In genomic region chr5:107539726-107540330, GRCh38 we compare ENCODE assay signal across 2 cellular contexts.
TF ChIP-seq lines count a peak whose summit lies in the region.

No MANE protein-coding gene starts in this region.

TF ChIP-seq in HCT116, 20 proteins besides CTCF, POLR2A, EP300 and RAD21:
- TF ChIP-seq EGR1 (IDR thresholded peaks at IDR 0.05; ENCODE audit: low read depth) (no peak), POLR2AphosphoS5 (IDR thresholded peaks at IDR 0.05; ENCODE audit: low read depth, low read length) (no peak), ZBTB33 (IDR thresholded peaks at IDR 0.05; ENCODE audit: extremely low read depth, insufficient replicate concordance, low read length) (no peak), ZNF274 (IDR thresholded peaks at IDR 0.05; ENCODE audit: low read depth, low read length) (no peak), CEBPB (IDR thresholded peaks at IDR 0.05; ENCODE audit: low read depth) (no peak), EZH2 (IDR thresholded peaks at IDR 0.05) (no peak), MAX (IDR thresholded peaks at IDR 0.05) (no peak), SIN3A (IDR thresholded peaks at IDR 0.05; ENCODE audit: low read depth) (no peak), EZH2phosphoT487 (IDR thresholded peaks at IDR 0.05; ENCODE audit: borderline replicate concordance) (no peak), ELF1 (IDR thresholded peaks at IDR 0.05; ENCODE audit: borderline replicate concordance, low read depth) (no peak), ZFX (IDR thresholded peaks at IDR 0.05) (no peak), SRF (IDR thresholded peaks at IDR 0.05; ENCODE audit: low read depth) (no peak), YY1 (IDR thresholded peaks at IDR 0.05; ENCODE audit: extremely low read depth, insufficient replicate concordance, low read depth, low read length) (no peak), FOSL1 (IDR thresholded peaks at IDR 0.05; ENCODE audit: low read depth) (no peak), REST (IDR thresholded peaks at IDR 0.05; ENCODE audit: low read depth) (no peak), CBX3 (IDR thresholded peaks at IDR 0.05; ENCODE audit: low read depth) (no peak), TCF7L2 (IDR thresholded peaks at IDR 0.05; ENCODE audit: borderline replicate concordance, extremely low read depth, insufficient read depth, insufficient read length) (no peak), JUND (IDR thresholded peaks at IDR 0.05) (no peak), ATF3 (IDR thresholded peaks at IDR 0.05) (no peak), SP1 (IDR thresholded peaks at IDR 0.05; ENCODE audit: low read depth) (no peak)

TF ChIP-seq in WTC11, 78 proteins besides CTCF, POLR2A, EP300 and RAD21:
- TF ChIP-seq ZNF317 (CRISPR knock-in tag; IDR thresholded peaks at IDR 0.05; ENCODE audit: borderline replicate concordance, low read depth): no peak
- TF ChIP-seq ZNF396 (CRISPR knock-in tag; IDR thresholded peaks at IDR 0.05; ENCODE audit: borderline replicate concordance): no peak
- TF ChIP-seq ARID4B (CRISPR knock-in tag; IDR thresholded peaks at IDR 0.05; ENCODE audit: borderline replicate concordance): no peak
- no peak for TF ChIP-seq JUN (CRISPR knock-in tag; IDR thresholded peaks at IDR 0.05)
- TF ChIP-seq RORB (CRISPR knock-in tag; IDR thresholded peaks at IDR 0.05): no peak
- no peak for TF ChIP-seq MYBL2 (CRISPR knock-in tag; IDR thresholded peaks at IDR 0.05)
- TF ChIP-seq GABPB1 (CRISPR knock-in tag; IDR thresholded peaks at IDR 0.05): no peak
- no peak for TF ChIP-seq ETV6 (CRISPR knock-in tag; IDR thresholded peaks at IDR 0.05)
- no peak for TF ChIP-seq ZNF232 (CRISPR knock-in tag; IDR thresholded peaks at IDR 0.05)
- no peak for TF ChIP-seq ZNF423 (CRISPR knock-in tag; IDR thresholded peaks at IDR 0.05)
- TF ChIP-seq NFE2L1 (CRISPR knock-in tag; IDR thresholded peaks at IDR 0.05): no peak
- no peak for TF ChIP-seq ZNF671 (CRISPR knock-in tag; IDR thresholded peaks at IDR 0.05)
- no peak for TF ChIP-seq PREB (CRISPR knock-in tag; IDR thresholded peaks at IDR 0.05; ENCODE audit: borderline replicate concordance)
- TF ChIP-seq RELA (CRISPR knock-in tag; IDR thresholded peaks at IDR 0.05; ENCODE audit: borderline replicate concordance): no peak
- no peak for TF ChIP-seq E2F5 (CRISPR knock-in tag; IDR thresholded peaks at IDR 0.05)
- TF ChIP-seq ZBTB43 (CRISPR knock-in tag; IDR thresholded peaks at IDR 0.05): no peak
- TF ChIP-seq CREB1 (CRISPR knock-in tag; IDR thresholded peaks at IDR 0.05): no peak
